ENCODE assay signal across 9 cellular contexts in the genomic region with DNA sequence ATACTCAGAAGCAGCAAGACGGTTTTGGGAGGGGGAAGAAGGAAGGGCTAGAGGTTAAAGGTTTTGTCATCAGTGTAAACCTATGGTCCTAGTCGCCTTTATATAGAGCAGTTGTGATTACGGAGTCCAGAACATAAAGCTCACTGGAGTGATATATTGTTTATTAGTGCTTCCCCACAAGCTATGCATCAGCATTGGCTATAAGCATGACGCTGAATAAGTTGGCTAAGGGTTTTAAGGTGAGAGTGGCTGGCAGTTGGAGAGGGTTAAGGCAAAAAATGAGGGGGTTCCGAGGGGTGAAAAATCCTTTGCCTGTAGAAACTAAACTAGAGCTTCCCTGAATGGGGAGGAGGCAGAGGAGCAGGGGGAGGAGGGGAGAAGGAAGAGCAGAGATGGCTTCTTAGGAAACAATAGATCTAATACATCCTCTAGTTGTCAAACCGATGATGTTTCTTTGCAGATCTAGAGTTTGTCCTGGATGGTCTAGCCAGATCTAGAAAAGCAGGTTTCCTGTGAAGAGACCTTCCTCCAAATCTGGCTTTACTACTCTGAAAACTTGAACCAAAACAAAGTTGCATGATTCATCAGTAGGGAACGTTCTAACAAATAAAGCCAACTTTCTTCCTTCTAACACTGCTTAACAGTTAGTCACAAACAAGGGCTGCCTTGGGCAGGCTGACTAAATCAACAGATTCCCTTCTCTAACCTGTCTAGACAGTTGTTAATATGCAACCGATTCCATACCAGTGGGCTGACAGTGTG. TPM values are rescaled to one million over a fixed set of nuclear protein-coding genes. Genes with fewer than 3 reads are reported as not detected.
A peak's percentile ranks its signal among the peaks of the same experiment; 100 is the strongest.
DNase-seq lines count a peak whose midpoint lies in the region; ATAC-seq, FAIRE-seq and TF ChIP-seq lines count a peak whose summit lies in the region.
"Had no signal": no experiment of that assay in that cellular context is flagged by ENCODE, and none has a peak within 500 bp of the region (broad histone marks: within the 10 kb centered on the region; RNA-seq: fewer than 3 reads in every experiment).

No MANE protein-coding gene starts in this region.

- H3K4me3 ChIP-seq in endothelial cell of umbilical vein (replicated peaks in 1 of 3; ENCODE audit: insufficient read depth in 1 of 3, low read depth in 1 of 3, low read length in 3 of 3), result peak overlapping the region; percentile 89 to 98 (median 91)
- H3K4me3 ChIP-seq in mucosa of rectum (ENCODE audit: low read length in 2 of 2), result peak overlapping the region; percentile 65 to 87

- H3K9me3 Mint-ChIP-seq in activated T-cell treated with anti-CD3 and anti-CD28 coated beads, Interleukin-2, amount 50 U/mL, for 72 hours, result no peaks in the 10 kb centered on the region

- peaks cover 75% of the 10 kb centered on the region for H3K4me1 Mint-ChIP-seq in activated T-cell treated with anti-CD3 and anti-CD28 coated beads, Interleukin-2, amount 50 U/mL, for 72 hours (ENCODE audit: low read depth)
- peaks cover 52% of the 10 kb centered on the region for H3K4me1 Mint-ChIP-seq in T-helper 17 cell

- H4K20me1 ChIP-seq in endothelial cell of umbilical vein (replicated peaks; ENCODE audit: control insufficient read depth, extremely low read depth, insufficient read depth, low read length), result no peaks in the 10 kb centered on the region

- no peaks in the 10 kb centered on the region for H3K9me1 ChIP-seq in endothelial cell of umbilical vein (replicated peaks; ENCODE audit: control insufficient read depth, extremely low read depth, insufficient read depth, low read length)

- intact Hi-C loops in endothelial cell of umbilical vein (cut with micrococcal nuclease), result loop anchor here (1.0 to 5.0 kb wide), 3 partner anchors 28 to 464 kb away; a partner anchor contains a TSS

- no peaks in the 10 kb centered on the region for H3K36me3 ChIP-seq in endothelial cell of umbilical vein (ENCODE audit: control insufficient read depth in 2 of 2, extremely low read depth in 1 of 2, insufficient read depth in 2 of 2, low read length in 2 of 2)
- H3K36me3 ChIP-seq in mucosa of rectum (ENCODE audit: control insufficient read depth in 2 of 2, insufficient read depth in 2 of 2, low read length in 2 of 2), result no peaks in the 10 kb centered on the region

- POLR2A ChIA-PET in endothelial cell of umbilical vein (lab: Charles Lee), result interaction anchor here (0.5 to 1.4 kb wide), 6 partner anchors 8 to 357 kb away, joined by 3 read pairs; no protein-coding TSS in a partner anchor

- no peak overlapping the region for H2AFZ ChIP-seq in endothelial cell of umbilical vein (ENCODE audit: low read depth, low read length)

- peak overlapping the region; percentile 97 for H3K4me2 ChIP-seq in endothelial cell of umbilical vein (ENCODE audit: insufficient read depth, low read length)

- CTCF ChIA-PET in endothelial cell of umbilical vein (lab: Charles Lee), result interaction anchor here (0.6 to 4.2 kb wide), 12 partner anchors 10 to 366 kb away, joined by 3 to 23 read pairs (median 4); a partner anchor contains a TSS

- H3K9me3 ChIP-seq in T-helper 17 cell (ENCODE audit: control insufficient read depth, low read length, poor library complexity, severe bottlenecking) (no peaks in the 10 kb centered on the region), endothelial cell of umbilical vein (replicated peaks; ENCODE audit: control insufficient read depth, insufficient read depth, low read length) (no peaks in the 10 kb centered on the region), mucosa of rectum (ENCODE audit: control insufficient read depth in 2 of 2, low read length in 2 of 2) (no peaks in the 10 kb centered on the region)

- H3K36me3 Mint-ChIP-seq in activated T-cell treated with anti-CD3 and anti-CD28 coated beads, Interleukin-2, amount 50 U/mL, for 72 hours (ENCODE audit: insufficient read depth in 2 of 2), result peaks cover 2 to 10% of the 10 kb centered on the region in 2 donors
- H3K36me3 Mint-ChIP-seq in T-helper 17 cell (ENCODE audit: low read depth), result peaks cover 4% of the 10 kb centered on the region

- FAIRE-seq in endothelial cell of umbilical vein (lab: Jason Lieb, UNC) (peak; percentile 97), urothelium cell line (lab: Jason Lieb, UNC) (no peak)
- FAIRE-seq: GM18507 had no signal

- peak overlapping the region; percentile 90 to 95 for H3K4me3 Mint-ChIP-seq in activated T-cell treated with anti-CD3 and anti-CD28 coated beads, Interleukin-2, amount 50 U/mL, for 72 hours
- H3K4me3 Mint-ChIP-seq in T-helper 17 cell, result peak overlapping the region; percentile 90

- TF ChIP-seq CTCF in endothelial cell of umbilical vein (IDR thresholded peaks at IDR 0.05; ENCODE audit: extremely low read depth in 1 of 2, insufficient read depth in 1 of 2, low read depth in 1 of 2, low read length in 2 of 2) (no peak), GM20000 (IDR thresholded peaks at IDR 0.05; ENCODE audit: extremely low read depth, missing control alignments) (no peak)

- peak; percentile 78 for TF ChIP-seq POLR2A in endothelial cell of umbilical vein (IDR thresholded peaks at IDR 0.05; ENCODE audit: low read depth, low read length)

- peaks cover 71% of the 10 kb centered on the region for H3K79me2 ChIP-seq in endothelial cell of umbilical vein (ENCODE audit: control insufficient read depth, insufficient read depth, low read length)

- peak; percentile 32 to 34 for DNase-seq in activated T-cell treated with anti-CD3 and anti-CD28 coated beads, Interleukin-2, amount 50 U/mL, for 72 hours
- no peak for DNase-seq in activated T-cell treated with anti-CD3 and anti-CD28 coated beads, Interleukin-2, amount 50 U/mL, for 1 hour
- no peak for DNase-seq in T-helper 17 cell
- peak; percentile 97 for DNase-seq in endothelial cell of umbilical vein (ENCODE audit: low read depth, low spot score)
- peak; percentile 31 for DNase-seq in urothelium cell line (ENCODE audit: low spot score)
- DNase-seq in GM20000 (ENCODE audit: low spot score), result no peak
- DNase-seq in NOMO-1 treated with DMSO at 0.1 percent for 48 hours (lab: John Stamatoyannopoulos, UW; ENCODE audit: unreplicated experiment), result no peak

- BruUV-seq in endothelial cell of umbilical vein (replicated peaks; lab: Mats Ljungman, UMichigan), result no TSS peak

- dilution Hi-C loops in endothelial cell of umbilical vein (cut with MboI; ENCODE audit: extremely low pct_ligation_motif_present, low sequenced_read_pairs), result no loop called here

- H3K4me1 ChIP-seq in endothelial cell of umbilical vein (ENCODE audit: control insufficient read depth, extremely low read depth, insufficient read depth, low read length) (peaks cover 56% of the 10 kb centered on the region), mucosa of rectum (ENCODE audit: control insufficient read depth in 2 of 2, insufficient read depth in 2 of 2, low read length in 2 of 2) (peaks cover 0 to 11% of the 10 kb centered on the region in 2 donors)

- peak; percentile 28 to 31 for ATAC-seq in activated T-cell treated with anti-CD3 and anti-CD28 coated beads, Interleukin-2, amount 50 U/mL, for 72 hours (replicated peaks in 1 of 2)
- no peak for ATAC-seq in T-helper 17 cell

- peak overlapping the region; percentile 99 for H3K9ac ChIP-seq in endothelial cell of umbilical vein (replicated peaks; ENCODE audit: extremely low read depth, insufficient read depth, low read length)
- peak overlapping the region; percentile 76 to 83 for H3K9ac ChIP-seq in mucosa of rectum (ENCODE audit: low read depth in 1 of 2, low read length in 2 of 2)

- H3K27me3 ChIP-seq in endothelial cell of umbilical vein (ENCODE audit: control insufficient read depth in 2 of 2, insufficient read depth in 2 of 2, low read length in 2 of 2) (no peaks in the 10 kb centered on the region), mucosa of rectum (ENCODE audit: control insufficient read depth in 2 of 2, insufficient read depth in 2 of 2, low read length in 2 of 2) (peaks cover 18 to 24% of the 10 kb centered on the region in 2 donors)

- H3K27ac Mint-ChIP-seq in activated T-cell treated with anti-CD3 and anti-CD28 coated beads, Interleukin-2, amount 50 U/mL, for 72 hours, result peak overlapping the region; percentile 75
- peak overlapping the region; percentile 98 for H3K27ac Mint-ChIP-seq in T-helper 17 cell

- H3K27ac ChIP-seq in endothelial cell of umbilical vein (ENCODE audit: insufficient read depth, low read depth, low read length) (peak overlapping the region; percentile 96), mucosa of rectum (ENCODE audit: low read depth in 2 of 2, low read length in 2 of 2) (peak overlapping the region; percentile 91 to 93)

- no peaks in the 10 kb centered on the region for H3K27me3 Mint-ChIP-seq in activated T-cell treated with anti-CD3 and anti-CD28 coated beads, Interleukin-2, amount 50 U/mL, for 72 hours (ENCODE audit: low read depth)
- peaks cover 5% of the 10 kb centered on the region for H3K27me3 Mint-ChIP-seq in T-helper 17 cell

TF ChIP-seq in endothelial cell of umbilical vein, 7 proteins besides CTCF, POLR2A, EP300 and RAD21:
- no peak for TF ChIP-seq MYC (IDR thresholded peaks at IDR 0.05; ENCODE audit: low read depth, low read length)
- TF ChIP-seq FOS (IDR thresholded peaks at IDR 0.05; ENCODE audit: borderline replicate concordance, insufficient read depth, low read length), result peak; percentile 90
- TF ChIP-seq EZH2 (IDR thresholded peaks at IDR 0.05; ENCODE audit: borderline replicate concordance, low read depth, low read length, severe bottlenecking), result no peak
- peak; percentile 67 for TF ChIP-seq GATA2 (IDR thresholded peaks at IDR 0.05; ENCODE audit: insufficient read depth, insufficient read length, low read depth, low read length)
- peak; percentile 75 for TF ChIP-seq POLR2AphosphoS5 (IDR thresholded peaks at IDR 0.05; ENCODE audit: insufficient read depth, low read depth, low read length)
- TF ChIP-seq, protein P1, sequence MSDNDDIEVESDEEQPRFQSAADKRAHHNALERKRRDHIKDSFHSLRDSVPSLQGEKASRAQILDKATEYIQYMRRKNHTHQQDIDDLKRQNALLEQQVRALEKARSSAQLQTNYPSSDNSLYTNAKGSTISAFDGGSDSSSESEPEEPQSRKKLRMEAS (IDR thresholded peaks at IDR 0.05; ENCODE audit: insufficient read depth, insufficient read length), result no peak
- peak; percentile 73 for TF ChIP-seq JUN (IDR thresholded peaks at IDR 0.05; ENCODE audit: borderline replicate concordance, insufficient read depth, insufficient read length, low read depth)

RNA-seq across cellular contexts. Expression of a gene that starts 2.5 kb away (rescaled TPM):
- 10 to 100 TPM; 31.2 to 43.4 TPM for total RNA-seq in activated T-cell treated with anti-CD3 and anti-CD28 coated beads, Interleukin-2, amount 50 U/mL, for 72 hours
- total RNA-seq in T-helper 17 cell, result 10 to 100 TPM; 38.1 to 53.3 TPM
- total RNA-seq in endothelial cell of umbilical vein, result 42.9 and 53.7 TPM in 2 replicates
- 29.0 and 32.8 TPM in 2 replicates for polyA plus RNA-seq in endothelial cell of umbilical vein
- 20.1 and 30.8 TPM in 2 replicates for polyA plus RNA-seq in endothelial cell of umbilical vein (2011; cell fraction: cytosol; rRNA removed)
- polyA plus RNA-seq in endothelial cell of umbilical vein (2011; cell fraction: nucleus; rRNA removed), result 73.6 and 75.1 TPM in 2 replicates
- polyA plus RNA-seq in endothelial cell of umbilical vein (2012), result 19.7 and 20.4 TPM in 2 replicates
- polyA minus RNA-seq in endothelial cell of umbilical vein, result 81.9 and 86.4 TPM in 2 replicates
- 1.2 TPM for polyA minus RNA-seq in endothelial cell of umbilical vein (2011; cell fraction: cytosol; rRNA and poly(A)+ RNA removed)
- 99.2 and 119 TPM in 2 replicates for polyA minus RNA-seq in endothelial cell of umbilical vein (2011; cell fraction: nucleus; rRNA and poly(A)+ RNA removed)

Comparison
In these comparisons a context has a peak if more than half of its experiments do, and no peak if none do; other contexts are left out.
1. DNase-seq: peak in activated T-cell treated with anti-CD3 and anti-CD28 coated beads, Interleukin-2, amount 50 U/mL, for 72 hours (2 of 2), endothelial cell of umbilical vein (single experiment) and urothelium cell line (single experiment); none in activated T-cell treated with anti-CD3 and anti-CD28 coated beads, Interleukin-2, amount 50 U/mL, for 1 hour (single experiment), T-helper 17 cell (0 of 3), GM20000 (single experiment) and NOMO-1 treated with DMSO at 0.1 percent for 48 hours (single experiment).